In genomic region chr2:5453224-5453623, GRCh38 we compare ENCODE assay signal across 1 cellular context.
TF ChIP-seq lines count a peak whose summit lies in the region.

No MANE protein-coding gene starts in this region.

TF ChIP-seq in GM23338, 12 proteins besides CTCF, POLR2A, EP300 and RAD21 (continued from another document):
- TF ChIP-seq REST (IDR thresholded peaks at IDR 0.05; ENCODE audit: unreplicated experiment) = no peak
- TF ChIP-seq EZH2phosphoT487 (IDR thresholded peaks at IDR 0.05; ENCODE audit: unreplicated experiment) = no peak
- no peak for TF ChIP-seq ETS1 (IDR thresholded peaks at IDR 0.05)
- no peak for TF ChIP-seq ZNF114 (CRISPR knock-in tag; IDR thresholded peaks at IDR 0.05)
- no peak for TF ChIP-seq ZNF462 (CRISPR knock-in tag; IDR thresholded peaks at IDR 0.05)
- no peak for TF ChIP-seq ZNF331 (CRISPR knock-in tag; IDR thresholded peaks at IDR 0.05; ENCODE audit: low read depth)
- TF ChIP-seq NANOG (IDR thresholded peaks at IDR 0.05; ENCODE audit: borderline replicate concordance) = no peak
- TF ChIP-seq STAT1 (IDR thresholded peaks at IDR 0.05; ENCODE audit: unreplicated experiment) = no peak
- no peak for TF ChIP-seq JUNB (IDR thresholded peaks at IDR 0.05; ENCODE audit: unreplicated experiment)
- TF ChIP-seq CREB1 (CRISPR knock-in tag; IDR thresholded peaks at IDR 0.05; ENCODE audit: low read depth) = no peak
- no peak for TF ChIP-seq POLR2AphosphoS5 (IDR thresholded peaks at IDR 0.05; ENCODE audit: low read depth)
